23 cellular contexts compared by ENCODE assay signal in genomic region chr13:110244926-110245325, GRCh38.
A peak's percentile ranks its signal among the peaks of the same experiment; 100 is the strongest.
DNase-seq lines count a peak whose midpoint lies in the region; ATAC-seq and TF ChIP-seq lines count a peak whose summit lies in the region.
"Had no signal": no experiment of that assay in that cellular context is flagged by ENCODE, and none has a peak within 500 bp of the region (broad histone marks: within the 10 kb centered on the region; RNA-seq: fewer than 3 reads in every experiment).

No MANE protein-coding gene starts in this region.

- H3K4me1 ChIP-seq in heart left ventricle (peaks cover 10 to 98% (median 82%) of the 10 kb centered on the region in 12 donors), gastroesophageal sphincter (peaks cover 15 to 95% (median 31%) of the 10 kb centered on the region in 3 donors), psoas muscle (peaks cover 13% of the 10 kb centered on the region), tibial artery (peaks cover 0 to 100% (median 64%) of the 10 kb centered on the region in 4 donors)
- H3K4me1 ChIP-seq: right lobe of liver had no signal

- H3K36me3 Mint-ChIP-seq in activated naive CD8-positive, alpha-beta T cell treated with anti-CD3 and anti-CD28 coated beads for 36 hours: no peaks in the 10 kb centered on the region
- H3K36me3 Mint-ChIP-seq: activated naive CD8-positive, alpha-beta T cell had no signal

- 78 to 87% (median 80%) methylated on average over 9 of the region's 9 CpGs for WGBS in heart left ventricle, 4 donors
- 71 to 95% methylated on average over 4 of the region's 9 CpGs for WGBS in gastroesophageal sphincter (ENCODE audit: low coverage in 1 of 2), 2 donors
- 75 to 77% (median 77%) methylated on average over 9 of the region's 9 CpGs for WGBS in psoas muscle, 3 donors

- H3K9me3 ChIP-seq in heart left ventricle: no peaks in the 10 kb centered on the region
- no peaks in the 10 kb centered on the region for H3K9me3 ChIP-seq in gastroesophageal sphincter
- H3K9me3 ChIP-seq in psoas muscle: no peaks in the 10 kb centered on the region
- H3K9me3 ChIP-seq in tibial artery: no peaks in the 10 kb centered on the region
- H3K9me3 ChIP-seq: lower lobe of right lung, right lobe of liver had no signal

- no peaks in the 10 kb centered on the region for H3K9me3 Mint-ChIP-seq in activated naive CD8-positive, alpha-beta T cell treated with anti-CD3 and anti-CD28 coated beads for 36 hours
- H3K9me3 Mint-ChIP-seq: activated B cell treated with CpG ODN at 0.5 μM for 24 hours; stimulated activated naive CD8-positive, alpha-beta T cell treated with anti-CD3 and anti-CD28 coated beads, Interleukin-15, amount 100 ng/mL, for 72 hours had no signal

- ATAC-seq in heart left ventricle: no peak
- no peak for ATAC-seq in Right ventricle myocardium inferior
- ATAC-seq in gastroesophageal sphincter: no peak
- no peak for ATAC-seq in psoas muscle
- ATAC-seq in HG03442 (IDR thresholded peaks at IDR 0.05; ENCODE audit: unreplicated experiment): no peak
- ATAC-seq: lower lobe of right lung; PC-3; right lobe of liver; stimulated activated naive CD8-positive, alpha-beta T cell treated with anti-CD3 and anti-CD28 coated beads, Interleukin-15, amount 100 ng/mL, for 72 hours had no signal

- peaks cover 0 to 22% (median 0%) of the 10 kb centered on the region in 9 donors for H3K36me3 ChIP-seq in heart left ventricle
- peaks cover 0 to 19% of the 10 kb centered on the region in 2 donors for H3K36me3 ChIP-seq in gastroesophageal sphincter
- H3K36me3 ChIP-seq in psoas muscle (ENCODE audit: insufficient read depth in 1 of 2, low read depth in 1 of 2): peaks cover 0 to 3% of the 10 kb centered on the region in 2 donors
- peaks cover 0 to 6% (median 0%) of the 10 kb centered on the region in 3 donors for H3K36me3 ChIP-seq in tibial artery
- H3K36me3 ChIP-seq: right lobe of liver had no signal

- H3K27me3 ChIP-seq in heart left ventricle (no peaks in the 10 kb centered on the region), gastroesophageal sphincter (no peaks in the 10 kb centered on the region), psoas muscle (ENCODE audit: insufficient read depth in 3 of 3, low read length in 2 of 3) (peaks cover 0 to 7% (median 2%) of the 10 kb centered on the region in 3 donors), tibial artery (no peaks in the 10 kb centered on the region)
- H3K27me3 ChIP-seq: right lobe of liver had no signal

- no peak overlapping the region for H3K27ac Mint-ChIP-seq in activated naive CD8-positive, alpha-beta T cell treated with anti-CD3 and anti-CD28 coated beads for 36 hours
- H3K27ac Mint-ChIP-seq: activated B cell treated with CpG ODN at 0.5 μM for 24 hours; activated naive CD8-positive, alpha-beta T cell; stimulated activated naive CD8-positive, alpha-beta T cell treated with anti-CD3 and anti-CD28 coated beads, Interleukin-15, amount 100 ng/mL, for 72 hours had no signal

- no peak for TF ChIP-seq EP300 in gastroesophageal sphincter (IDR thresholded peaks at IDR 0.05)

- no peak overlapping the region for H3K4me3 ChIP-seq in heart left ventricle
- no peak overlapping the region for H3K4me3 ChIP-seq in gastroesophageal sphincter
- no peak overlapping the region for H3K4me3 ChIP-seq in psoas muscle
- H3K4me3 ChIP-seq in tibial artery: no peak overlapping the region
- H3K4me3 ChIP-seq: lower lobe of right lung, right lobe of liver had no signal

- intact Hi-C loops in heart left ventricle (cut with DNase I): loop anchor here in 4 of 10 donors (5.0 to 10.0 kb wide), 4 partner anchors 60 to 167 kb away; partner anchors contain the start of genes COL4A1 (in 2 of the 4) and COL4A2 (in 2 of the 4)
- intact Hi-C loops in Right ventricle myocardium inferior (cut with DNase I): no loop called here
- intact Hi-C loops in psoas muscle (cut with DNase I): no loop called here
- intact Hi-C loops in tibial artery (cut with DNase I; ENCODE audit: low total_unique reads): no loop called here

- H3K27ac ChIP-seq in heart left ventricle (peak overlapping the region; percentile 30 to 84 (median 68)), gastroesophageal sphincter (peak overlapping the region in 3 of 4 donors; percentile 54 to 88 (median 82)), psoas muscle (peak overlapping the region; percentile 7), tibial artery (peak overlapping the region; percentile 74 to 91)
- H3K27ac ChIP-seq: lower lobe of right lung had no signal

- H3K4me1 Mint-ChIP-seq in activated naive CD8-positive, alpha-beta T cell treated with anti-CD3 and anti-CD28 coated beads for 36 hours: no peaks in the 10 kb centered on the region
- H3K4me1 Mint-ChIP-seq: activated B cell treated with CpG ODN at 0.5 μM for 24 hours; stimulated activated naive CD8-positive, alpha-beta T cell treated with anti-CD3 and anti-CD28 coated beads, Interleukin-15, amount 100 ng/mL, for 72 hours had no signal

- no peak for DNase-seq in heart left ventricle
- no peak for DNase-seq in Right ventricle myocardium inferior (ENCODE audit: missing footprints)
- DNase-seq in psoas muscle: peak in 1 of 2 donors; percentile 32
- DNase-seq in tibial artery: peak in 1 of 2 donors; percentile 60
- no peak for DNase-seq in stimulated activated CD8-positive, alpha-beta memory T cell treated with anti-CD3 and anti-CD28 coated beads, Interleukin-4, amount 100 ng/mL, for 48 hours
- no peak for DNase-seq in activated naive CD8-positive, alpha-beta T cell treated with anti-CD3 and anti-CD28 coated beads for 36 hours
- DNase-seq: activated B cell treated with CpG ODN at 0.5 μM for 24 hours; activated CD4-positive, alpha-beta T cell treated with anti-CD3 and anti-CD28 coated beads, Interleukin-2, amount 50 U/mL, for 48 hours; DMS53; effector CD8-positive, alpha-beta T cell; KG1; lower lobe of right lung; MM.1S; NCI-H1436 treated with DMSO at 0.1 percent for 48 hours; NCI-H2107; nucleus accumbens; PC-3; SHP77 treated with DMSO at 0.1 percent for 48 hours; stimulated activated naive CD8-positive, alpha-beta T cell treated with anti-CD3 and anti-CD28 coated beads, Interleukin-15, amount 100 ng/mL, for 72 hours had no signal

- peaks cover 28% of the 10 kb centered on the region for H3K27me3 Mint-ChIP-seq in activated naive CD8-positive, alpha-beta T cell treated with anti-CD3 and anti-CD28 coated beads for 36 hours
- H3K27me3 Mint-ChIP-seq: activated B cell treated with CpG ODN at 0.5 μM for 24 hours had no signal

- TF ChIP-seq POLR2A in heart left ventricle (IDR thresholded peaks at IDR 0.05): no peak
- no peak for TF ChIP-seq POLR2A in gastroesophageal sphincter (IDR thresholded peaks at IDR 0.05)

- TF ChIP-seq CTCF in heart left ventricle (IDR thresholded peaks at IDR 0.05): no peak
- no peak for TF ChIP-seq CTCF in gastroesophageal sphincter (IDR thresholded peaks at IDR 0.05)
- TF ChIP-seq CTCF in psoas muscle (IDR thresholded peaks at IDR 0.05): no peak
- no peak for TF ChIP-seq CTCF in tibial artery (IDR thresholded peaks at IDR 0.05)

- no peak overlapping the region for H3K4me3 Mint-ChIP-seq in activated naive CD8-positive, alpha-beta T cell treated with anti-CD3 and anti-CD28 coated beads for 36 hours
- H3K4me3 Mint-ChIP-seq: activated B cell treated with CpG ODN at 0.5 μM for 24 hours; activated naive CD8-positive, alpha-beta T cell; stimulated activated naive CD8-positive, alpha-beta T cell treated with anti-CD3 and anti-CD28 coated beads, Interleukin-15, amount 100 ng/mL, for 72 hours had no signal

Comparison
In these comparisons a context has a peak if more than half of its experiments do, and no peak if none do; other contexts are left out.
1. H3K27ac ChIP-seq: peak in every context shown above with its lines; median percentile 82 in tibial artery; 82 in gastroesophageal sphincter; 68 in heart left ventricle; 7 in psoas muscle.